19 cellular contexts compared by ENCODE assay signal in genomic region chr11:60938500-60938899, GRCh38. TPM values are rescaled to one million over a fixed set of nuclear protein-coding genes. Genes with fewer than 3 reads are reported as not detected.
DNase-seq lines count a peak whose midpoint lies in the region; ATAC-seq and TF ChIP-seq lines count a peak whose summit lies in the region.
"Had no signal": no experiment of that assay in that cellular context is flagged by ENCODE, and none has a peak within 500 bp of the region (broad histone marks: within the 10 kb centered on the region; RNA-seq: fewer than 3 reads in every experiment).

No MANE protein-coding gene starts in this region.

- TF ChIP-seq POLR2A in body of pancreas (IDR thresholded peaks at IDR 0.05) = no peak

- no peaks in the 10 kb centered on the region for H3K36me3 Mint-ChIP-seq in T-helper 17 cell (ENCODE audit: low read depth)
- peaks cover 19% of the 10 kb centered on the region for H3K36me3 Mint-ChIP-seq in nephron progenitor cell (ENCODE audit: low read depth)
- peaks cover 9% of the 10 kb centered on the region for H3K36me3 Mint-ChIP-seq in type B pancreatic cell

- H3K27ac Mint-ChIP-seq in T-helper 17 cell (peak overlapping the region; percentile 71), nephron progenitor cell (peak overlapping the region; percentile 86), type B pancreatic cell (peak overlapping the region; percentile 56)

- H3K4me1 ChIP-seq in body of pancreas = peaks cover 16% of the 10 kb centered on the region

- ATAC-seq in T-helper 17 cell = no peak
- ATAC-seq in body of pancreas = no peak
- no peak for ATAC-seq in HG03378 (IDR thresholded peaks at IDR 0.05; ENCODE audit: unreplicated experiment)
- no peak for ATAC-seq in GM18520 (IDR thresholded peaks at IDR 0.05; ENCODE audit: unreplicated experiment)
- ATAC-seq: HCT116 had no signal

- H3K4me1 Mint-ChIP-seq in T-helper 17 cell (peaks cover 11% of the 10 kb centered on the region), nephron progenitor cell (peaks cover 45% of the 10 kb centered on the region), type B pancreatic cell (ENCODE audit: unreplicated experiment) (peaks cover 24% of the 10 kb centered on the region)

- H3K4me3 Mint-ChIP-seq in T-helper 17 cell = no peak overlapping the region
- H3K4me3 Mint-ChIP-seq in nephron progenitor cell = peak overlapping the region; percentile 18
- H3K4me3 Mint-ChIP-seq in type B pancreatic cell = no peak overlapping the region

- no peak for TF ChIP-seq CTCF in nephron progenitor cell (IDR thresholded peaks at IDR 0.05)
- TF ChIP-seq CTCF in type B pancreatic cell (conservative IDR thresholded peaks at IDR 0.05) = no peak
- TF ChIP-seq CTCF in body of pancreas (IDR thresholded peaks at IDR 0.05) = no peak

- H3K27me3 Mint-ChIP-seq in T-helper 17 cell = peaks cover 4% of the 10 kb centered on the region
- H3K27me3 Mint-ChIP-seq in nephron progenitor cell (ENCODE audit: low read depth, poor library complexity) = peaks cover 5% of the 10 kb centered on the region
- H3K27me3 Mint-ChIP-seq in type B pancreatic cell = no peaks in the 10 kb centered on the region

- no peak overlapping the region for H3K4me3 ChIP-seq in body of pancreas

- DNase-seq in NCI-H82 (lab: John Stamatoyannopoulos, UW) = peak; percentile 31
- no peak for DNase-seq in NCI-H82 treated with DMSO at 0.1 percent for 48 hours (lab: John Stamatoyannopoulos, UW; ENCODE audit: unreplicated experiment)
- DNase-seq in T-helper 17 cell = no peak
- no peak for DNase-seq in nephron progenitor cell
- DNase-seq in type B pancreatic cell (ENCODE audit: extremely low spot score, unreplicated experiment) = no peak
- DNase-seq in body of pancreas = no peak
- DNase-seq: AML-193, EL, GF-D8, Karpas-422, MV-4-11, NCI-H1694, NCI-H2081, NCI-H524, SHP77 had no signal

- 85 to 96% methylated on average over 9 of the region's 9 CpGs for whole genome bisulfite sequencing in body of pancreas, 2 donors

- H3K9me3 ChIP-seq in T-helper 17 cell (ENCODE audit: control insufficient read depth, low read length, poor library complexity, severe bottlenecking) (no peaks in the 10 kb centered on the region), body of pancreas (no peaks in the 10 kb centered on the region)

- intact Hi-C loops in body of pancreas (cut with DNase I) = no loop called here

- no peak overlapping the region for H3K27ac ChIP-seq in body of pancreas

- no peaks in the 10 kb centered on the region for H3K9me3 Mint-ChIP-seq in nephron progenitor cell
- no peaks in the 10 kb centered on the region for H3K9me3 Mint-ChIP-seq in type B pancreatic cell

- H3K36me3 ChIP-seq in body of pancreas (replicated peaks in 1 of 2; ENCODE audit: insufficient read depth in 1 of 2, low read depth in 2 of 2) = no peaks in the 10 kb centered on the region

- no peaks in the 10 kb centered on the region for H3K27me3 ChIP-seq in body of pancreas

RNA-seq across cellular contexts. Expression of gene SLC15A3, which starts 13.5 kb away (rescaled TPM):
- total RNA-seq in T-helper 17 cell = 10 to 100 TPM in 1 of 2 donors, 1 to 10 TPM in 1; 3.5 to 11.2 TPM
- total RNA-seq in type B pancreatic cell (ENCODE audit: low replicate concordance) = 2.3 and 3.5 TPM in 2 replicates
- total RNA-seq in body of pancreas = 1 to 10 TPM; 2.0 to 6.2 TPM

RNA-seq across cellular contexts. Expression of gene TMEM132A, which starts 14.2 kb away (rescaled TPM):
- total RNA-seq in T-helper 17 cell (not detected), type B pancreatic cell (ENCODE audit: low replicate concordance) (162 and 218 TPM in 2 replicates), body of pancreas (10 to 100 TPM in 1 of 2 donors, 1 to 10 TPM in 1; 9.3 to 12.2 TPM)

RNA-seq across cellular contexts. Expression of gene TMEM109, which starts 24.5 kb away (rescaled TPM):
- total RNA-seq in T-helper 17 cell = 10 to 100 TPM; 42.8 to 52.7 TPM
- total RNA-seq in type B pancreatic cell (ENCODE audit: low replicate concordance) = 83.0 and 97.5 TPM in 2 replicates
- 10 to 100 TPM; 59.9 to 62.6 TPM for total RNA-seq in body of pancreas

RNA-seq across cellular contexts. Expression of gene PRPF19, which starts 32.1 kb away (rescaled TPM):
- total RNA-seq in T-helper 17 cell (10 to 100 TPM; 66.7 to 87.5 TPM), type B pancreatic cell (ENCODE audit: low replicate concordance) (105 and 120 TPM in 2 replicates), body of pancreas (10 to 100 TPM; 22.1 to 27.0 TPM)

RNA-seq across cellular contexts. Expression of gene CD6, which starts 33.0 kb away (rescaled TPM):
- total RNA-seq in T-helper 17 cell (100 to 1,000 TPM; 533 to 568 TPM), type B pancreatic cell (ENCODE audit: low replicate concordance) (0.70 and 1.1 TPM in 2 replicates), body of pancreas (1 to 10 TPM; 1.0 to 3.3 TPM)
- total RNA-seq: A172 had no signal

Comparison
In these comparisons a context has a peak if more than half of its experiments do, and no peak if none do; other contexts are left out.
1. RNA of gene TMEM132A, which starts 14.2 kb away (total RNA-seq): 162 to 218 TPM in type B pancreatic cell; 9.3 to 12.2 TPM in body of pancreas and not detected in T-helper 17 cell; every median in the first group is over 10 times any median in the second.
2. Peak in every context shown above with its lines, with median percentiles within 50 percentile points of each other: H3K27ac Mint-ChIP-seq.